ENCODE assay signal across 25 cellular contexts in genomic region chr11:46246514-46246913, GRCh38. TPM values are rescaled to one million over a fixed set of nuclear protein-coding genes. Genes with fewer than 3 reads are reported as not detected.
DNase-seq lines count a peak whose midpoint lies in the region; ATAC-seq and TF ChIP-seq lines count a peak whose summit lies in the region.
"Had no signal": no experiment of that assay in that cellular context is flagged by ENCODE, and none has a peak within 500 bp of the region (broad histone marks: within the 10 kb centered on the region; RNA-seq: fewer than 3 reads in every experiment).

No MANE protein-coding gene starts in this region.

- peaks cover under 1 to 10% of the 10 kb centered on the region in 2 donors for H3K27me3 Mint-ChIP-seq in natural killer cell (ENCODE audit: low read depth in 2 of 2)
- H3K27me3 Mint-ChIP-seq: CD4-positive, alpha-beta memory T cell had no signal

- no peak for ATAC-seq in HG03460 (IDR thresholded peaks at IDR 0.05; ENCODE audit: unreplicated experiment)
- ATAC-seq in natural killer cell = no peak
- ATAC-seq: A549; activated T-cell treated with anti-CD3 and anti-CD28 coated beads, Interleukin-2, amount 50 U/mL, for 72 hours; esophagus mucosa; Right ventricle myocardium inferior had no signal

- H3K4me2 ChIP-seq in mesendoderm (ENCODE audit: low read length) = no peak overlapping the region
- H3K4me2 ChIP-seq: A549, hepatocyte had no signal

- peak overlapping the region; percentile 20 for H2BK15ac ChIP-seq in mesendoderm (replicated peaks; ENCODE audit: low read depth)

- H3K9me3 Mint-ChIP-seq in natural killer cell = no peaks in the 10 kb centered on the region
- H3K9me3 Mint-ChIP-seq: activated naive CD8-positive, alpha-beta T cell treated with anti-CD3 and anti-CD28 coated beads for 36 hours; activated T-cell treated with anti-CD3 and anti-CD28 coated beads, Interleukin-2, amount 50 U/mL, for 72 hours; CD4-positive, alpha-beta memory T cell; H9; nephron progenitor cell had no signal

- no peak overlapping the region for H3K4ac ChIP-seq in mesendoderm (ENCODE audit: low read depth, low read length)

- peaks cover 0 to 10% of the 10 kb centered on the region in 2 donors for H3K4me1 Mint-ChIP-seq in natural killer cell

- no peak overlapping the region for H2BK5ac ChIP-seq in mesendoderm (ENCODE audit: low read length)

- peak; percentile 18 for DNase-seq in A172 (ENCODE audit: low spot score)
- peak; percentile 51 for DNase-seq in M059J (ENCODE audit: low read depth)
- DNase-seq in dedifferentiated amniotic fluid mesenchymal stem cell (ENCODE audit: extremely low spot score) = peak; percentile 46
- no peak for DNase-seq in mesendoderm
- no peak for DNase-seq in D341Med (ENCODE audit: low spot score)
- DNase-seq in NCI-H82 (lab: John Stamatoyannopoulos, UW) = no peak
- no peak for DNase-seq in natural killer cell
- DNase-seq: activated naive CD8-positive, alpha-beta T cell treated with anti-CD3 and anti-CD28 coated beads for 36 hours; activated T-cell treated with anti-CD3 and anti-CD28 coated beads, Interleukin-2, amount 50 U/mL, for 72 hours; CD4-positive, alpha-beta memory T cell; H9; KBM-7; NCI-H2029 treated with DMSO at 0.1 percent for 48 hours; NCI-H510A treated with DMSO at 0.1 percent for 48 hours; nephron progenitor cell; stimulated activated CD4-positive, alpha-beta T cell treated with anti-CD3 and anti-CD28 coated beads, Interleukin-12 subunit alpha, Interleukin-12 subunit beta, amount 100 ng/mL, for 4 hours had no signal

- H2AK5ac ChIP-seq in mesendoderm (ENCODE audit: low read length) = no peak overlapping the region

- no peaks in the 10 kb centered on the region for H3K79me1 ChIP-seq in mesendoderm (ENCODE audit: low read length)

- no peak overlapping the region for H3K9ac ChIP-seq in mesendoderm (ENCODE audit: low read length)

- H3K4me3 Mint-ChIP-seq in natural killer cell = no peak overlapping the region
- H3K4me3 Mint-ChIP-seq: activated naive CD8-positive, alpha-beta T cell treated with anti-CD3 and anti-CD28 coated beads for 36 hours; activated T-cell treated with anti-CD3 and anti-CD28 coated beads, Interleukin-2, amount 50 U/mL, for 72 hours; CD4-positive, alpha-beta memory T cell; H9; nephron progenitor cell had no signal

- H3K4me1 ChIP-seq in mesendoderm (ENCODE audit: control insufficient read depth, low read depth, low read length) = peaks cover 4% of the 10 kb centered on the region
- H3K4me1 ChIP-seq: prostate gland, testis had no signal

- intact Hi-C loops in natural killer cell (cut with micrococcal nuclease) = no loop called here

- no peaks in the 10 kb centered on the region for H3K79me2 ChIP-seq in mesendoderm (ENCODE audit: control insufficient read depth, insufficient read depth, low read length)
- H3K79me2 ChIP-seq: hepatocyte had no signal

- no peaks in the 10 kb centered on the region for H3K36me3 Mint-ChIP-seq in natural killer cell
- H3K36me3 Mint-ChIP-seq: activated naive CD8-positive, alpha-beta T cell treated with anti-CD3 and anti-CD28 coated beads for 36 hours; CD4-positive, alpha-beta memory T cell had no signal

- H3K4me3 ChIP-seq in mesendoderm (ENCODE audit: low read length) = no peak overlapping the region
- H3K4me3 ChIP-seq: A549, hepatocyte, prostate gland, testis had no signal

- no peak for TF ChIP-seq CTCF in natural killer cell (IDR thresholded peaks at IDR 0.05)

- no peak overlapping the region for H4K8ac ChIP-seq in mesendoderm (ENCODE audit: low read depth, low read length)

- H3K56ac ChIP-seq in mesendoderm (ENCODE audit: low read length) = no peak overlapping the region

- H3K23ac ChIP-seq in mesendoderm (ENCODE audit: low read length) = no peak overlapping the region

- no peak overlapping the region for H4K5ac ChIP-seq in mesendoderm (ENCODE audit: low read length)

- no peak overlapping the region for H2BK120ac ChIP-seq in mesendoderm (ENCODE audit: low read depth, low read length)

- H3K18ac ChIP-seq in mesendoderm (ENCODE audit: low read length) = no peak overlapping the region

- H3K36me3 ChIP-seq in mesendoderm (ENCODE audit: control insufficient read depth, insufficient read depth, low read length) = no peaks in the 10 kb centered on the region
- H3K36me3 ChIP-seq: prostate gland had no signal

- no peak overlapping the region for H3K27ac ChIP-seq in mesendoderm (ENCODE audit: low read depth, low read length)
- H3K27ac ChIP-seq: hepatocyte, prostate gland, testis had no signal

- H3K27me3 ChIP-seq in mesendoderm (ENCODE audit: insufficient read depth, low read length, poor library complexity) = no peaks in the 10 kb centered on the region
- H3K27me3 ChIP-seq: hepatocyte, testis had no signal

- WGBS in mesendoderm (ENCODE audit: extremely low coverage, insufficient coverage, low lambda C conversion rate) = no CpG with 5 or more reads among the region's 1 CpG

- no peak overlapping the region for H3K27ac Mint-ChIP-seq in natural killer cell
- H3K27ac Mint-ChIP-seq: activated naive CD8-positive, alpha-beta T cell treated with anti-CD3 and anti-CD28 coated beads for 36 hours; activated T-cell treated with anti-CD3 and anti-CD28 coated beads, Interleukin-2, amount 50 U/mL, for 72 hours; CD4-positive, alpha-beta memory T cell; nephron progenitor cell had no signal

RNA-seq across cellular contexts. Expression of gene CREB3L1, which starts 30.9 kb away (rescaled TPM):
- 7.5 and 15.4 TPM in 2 replicates for total RNA-seq in A172 (2014; rRNA removed; shearing (Covaris generic))
- 40.1 and 70.3 TPM in 2 replicates for total RNA-seq in M059J (2014; rRNA removed; shearing (Covaris generic))
- 12.5 TPM for polyA plus RNA-seq in mesendoderm (2013, experiment 1 of 2)
- polyA plus RNA-seq in mesendoderm (2013, experiment 2 of 2) = 13.8 TPM
- not detected for total RNA-seq in natural killer cell
- total RNA-seq: activated T-cell treated with anti-CD3 and anti-CD28 coated beads, Interleukin-2, amount 50 U/mL, for 72 hours; CD4-positive, alpha-beta memory T cell; T-helper 1 cell treated with Interleukin-12 subunit alpha and Interleukin-12 subunit beta and Interleukin-4 antibody, amounts not matched to agents 30 ng/mL and 1 ng/mL, for 36 hours had no signal
- polyA plus RNA-seq: CD4-positive, alpha-beta memory T cell; keratinocyte had no signal

Comparison
In these comparisons a context has a peak if more than half of its experiments do, and no peak if none do; other contexts are left out.
1. DNase-seq: peak in A172 (single experiment), M059J (single experiment) and dedifferentiated amniotic fluid mesenchymal stem cell (single experiment); none in mesendoderm (single experiment), D341Med (single experiment), NCI-H82 (single experiment) and natural killer cell (single experiment).